Comparison of ENCODE assay signal across 1 cellular context in the genomic region with DNA sequence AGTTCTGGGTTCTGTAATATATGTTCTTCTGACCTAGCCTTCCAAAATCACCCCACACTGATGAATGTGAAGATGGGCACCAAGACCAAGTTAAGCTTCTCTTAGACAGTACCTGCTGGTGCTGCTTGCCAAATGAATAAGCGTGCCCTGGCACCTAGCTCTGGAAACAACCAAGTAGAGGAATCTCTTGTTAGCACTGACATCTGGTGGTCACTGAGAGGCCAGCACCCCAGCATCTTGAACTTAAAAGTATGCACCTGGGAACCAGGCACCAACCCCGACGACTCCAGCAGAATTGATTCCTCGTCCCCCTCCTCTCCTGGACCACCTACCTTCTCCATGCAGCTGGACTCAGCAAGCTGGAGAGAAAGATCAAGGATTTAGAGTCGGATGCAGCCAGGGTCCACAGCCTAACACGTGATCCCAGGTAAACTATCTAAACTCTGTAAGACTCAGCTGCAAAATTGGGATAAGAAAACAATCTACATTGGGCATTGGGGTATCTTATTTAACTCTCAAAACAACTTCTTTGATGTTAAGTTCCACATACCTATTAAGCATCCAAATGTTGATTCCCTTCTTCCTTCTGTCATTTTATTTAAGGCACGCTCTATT.
TF ChIP-seq lines count a peak whose summit lies in the region.

No MANE protein-coding gene starts in this region.

TF ChIP-seq in GM23338, 12 proteins besides CTCF, POLR2A, EP300 and RAD21 (continued from another document):
- TF ChIP-seq, protein P1, sequence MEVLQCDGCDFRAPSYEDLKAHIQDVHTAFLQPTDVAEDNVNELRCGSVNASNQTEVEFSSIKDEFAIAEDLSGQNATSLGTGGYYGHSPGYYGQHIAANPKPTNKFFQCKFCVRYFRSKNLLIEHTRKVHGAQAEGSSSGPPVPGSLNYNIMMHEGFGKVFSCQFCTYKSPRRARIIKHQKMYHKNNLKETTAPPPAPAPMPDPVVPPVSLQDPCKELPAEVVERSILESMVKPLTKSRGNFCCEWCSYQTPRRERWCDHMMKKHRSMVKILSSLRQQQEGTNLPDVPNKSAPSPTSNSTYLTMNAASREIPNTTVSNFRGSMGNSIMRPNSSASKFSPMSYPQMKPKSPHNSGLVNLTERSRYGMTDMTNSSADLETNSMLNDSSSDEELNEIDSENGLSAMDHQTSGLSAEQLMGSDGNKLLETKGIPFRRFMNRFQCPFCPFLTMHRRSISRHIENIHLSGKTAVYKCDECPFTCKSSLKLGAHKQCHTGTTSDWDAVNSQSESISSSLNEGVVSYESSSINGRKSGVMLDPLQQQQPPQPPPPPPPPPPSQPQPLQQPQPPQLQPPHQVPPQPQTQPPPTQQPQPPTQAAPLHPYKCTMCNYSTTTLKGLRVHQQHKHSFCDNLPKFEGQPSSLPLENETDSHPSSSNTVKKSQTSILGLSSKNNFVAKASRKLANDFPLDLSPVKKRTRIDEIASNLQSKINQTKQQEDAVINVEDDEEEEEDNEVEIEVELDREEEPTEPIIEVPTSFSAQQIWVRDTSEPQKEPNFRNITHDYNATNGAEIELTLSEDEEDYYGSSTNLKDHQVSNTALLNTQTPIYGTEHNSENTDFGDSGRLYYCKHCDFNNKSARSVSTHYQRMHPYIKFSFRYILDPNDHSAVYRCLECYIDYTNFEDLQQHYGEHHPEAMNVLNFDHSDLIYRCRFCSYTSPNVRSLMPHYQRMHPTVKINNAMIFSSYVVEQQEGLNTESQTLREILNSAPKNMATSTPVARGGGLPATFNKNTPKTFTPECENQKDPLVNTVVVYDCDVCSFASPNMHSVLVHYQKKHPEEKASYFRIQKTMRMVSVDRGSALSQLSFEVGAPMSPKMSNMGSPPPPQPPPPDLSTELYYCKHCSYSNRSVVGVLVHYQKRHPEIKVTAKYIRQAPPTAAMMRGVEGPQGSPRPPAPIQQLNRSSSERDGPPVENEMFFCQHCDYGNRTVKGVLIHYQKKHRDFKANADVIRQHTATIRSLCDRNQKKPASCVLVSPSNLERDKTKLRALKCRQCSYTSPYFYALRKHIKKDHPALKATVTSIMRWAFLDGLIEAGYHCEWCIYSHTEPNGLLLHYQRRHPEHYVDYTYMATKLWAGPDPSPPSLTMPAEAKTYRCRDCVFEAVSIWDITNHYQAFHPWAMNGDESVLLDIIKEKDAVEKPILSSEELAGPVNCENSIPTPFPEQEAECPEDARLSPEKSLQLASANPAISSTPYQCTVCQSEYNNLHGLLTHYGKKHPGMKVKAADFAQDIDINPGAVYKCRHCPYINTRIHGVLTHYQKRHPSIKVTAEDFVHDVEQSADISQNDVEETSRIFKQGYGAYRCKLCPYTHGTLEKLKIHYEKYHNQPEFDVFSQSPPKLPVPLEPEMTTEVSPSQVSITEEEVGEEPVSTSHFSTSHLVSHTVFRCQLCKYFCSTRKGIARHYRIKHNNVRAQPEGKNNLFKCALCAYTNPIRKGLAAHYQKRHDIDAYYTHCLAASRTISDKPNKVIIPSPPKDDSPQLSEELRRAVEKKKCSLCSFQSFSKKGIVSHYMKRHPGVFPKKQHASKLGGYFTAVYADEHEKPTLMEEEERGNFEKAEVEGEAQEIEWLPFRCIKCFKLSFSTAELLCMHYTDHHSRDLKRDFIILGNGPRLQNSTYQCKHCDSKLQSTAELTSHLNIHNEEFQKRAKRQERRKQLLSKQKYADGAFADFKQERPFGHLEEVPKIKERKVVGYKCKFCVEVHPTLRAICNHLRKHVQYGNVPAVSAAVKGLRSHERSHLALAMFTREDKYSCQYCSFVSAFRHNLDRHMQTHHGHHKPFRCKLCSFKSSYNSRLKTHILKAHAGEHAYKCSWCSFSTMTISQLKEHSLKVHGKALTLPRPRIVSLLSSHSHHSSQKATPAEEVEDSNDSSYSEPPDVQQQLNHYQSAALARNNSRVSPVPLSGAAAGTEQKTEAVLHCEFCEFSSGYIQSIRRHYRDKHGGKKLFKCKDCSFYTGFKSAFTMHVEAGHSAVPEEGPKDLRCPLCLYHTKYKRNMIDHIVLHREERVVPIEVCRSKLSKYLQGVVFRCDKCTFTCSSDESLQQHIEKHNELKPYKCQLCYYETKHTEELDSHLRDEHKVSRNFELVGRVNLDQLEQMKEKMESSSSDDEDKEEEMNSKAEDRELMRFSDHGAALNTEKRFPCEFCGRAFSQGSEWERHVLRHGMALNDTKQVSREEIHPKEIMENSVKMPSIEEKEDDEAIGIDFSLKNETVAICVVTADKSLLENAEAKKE (CRISPR knock-in tag; IDR thresholded peaks at IDR 0.05) = no peak
- TF ChIP-seq NANOG (IDR thresholded peaks at IDR 0.05; ENCODE audit: borderline replicate concordance) (no peak), ZNF331 (CRISPR knock-in tag; IDR thresholded peaks at IDR 0.05; ENCODE audit: low read depth) (no peak), POLR2AphosphoS5 (IDR thresholded peaks at IDR 0.05; ENCODE audit: low read depth) (no peak), ZNF114 (CRISPR knock-in tag; IDR thresholded peaks at IDR 0.05) (no peak), JUNB (IDR thresholded peaks at IDR 0.05; ENCODE audit: unreplicated experiment) (no peak), CREB1 (CRISPR knock-in tag; IDR thresholded peaks at IDR 0.05; ENCODE audit: low read depth) (no peak), ETS1 (IDR thresholded peaks at IDR 0.05) (no peak), EZH2phosphoT487 (IDR thresholded peaks at IDR 0.05; ENCODE audit: unreplicated experiment) (no peak), STAT1 (IDR thresholded peaks at IDR 0.05; ENCODE audit: unreplicated experiment) (no peak)
- TF ChIP-seq, protein P2, sequence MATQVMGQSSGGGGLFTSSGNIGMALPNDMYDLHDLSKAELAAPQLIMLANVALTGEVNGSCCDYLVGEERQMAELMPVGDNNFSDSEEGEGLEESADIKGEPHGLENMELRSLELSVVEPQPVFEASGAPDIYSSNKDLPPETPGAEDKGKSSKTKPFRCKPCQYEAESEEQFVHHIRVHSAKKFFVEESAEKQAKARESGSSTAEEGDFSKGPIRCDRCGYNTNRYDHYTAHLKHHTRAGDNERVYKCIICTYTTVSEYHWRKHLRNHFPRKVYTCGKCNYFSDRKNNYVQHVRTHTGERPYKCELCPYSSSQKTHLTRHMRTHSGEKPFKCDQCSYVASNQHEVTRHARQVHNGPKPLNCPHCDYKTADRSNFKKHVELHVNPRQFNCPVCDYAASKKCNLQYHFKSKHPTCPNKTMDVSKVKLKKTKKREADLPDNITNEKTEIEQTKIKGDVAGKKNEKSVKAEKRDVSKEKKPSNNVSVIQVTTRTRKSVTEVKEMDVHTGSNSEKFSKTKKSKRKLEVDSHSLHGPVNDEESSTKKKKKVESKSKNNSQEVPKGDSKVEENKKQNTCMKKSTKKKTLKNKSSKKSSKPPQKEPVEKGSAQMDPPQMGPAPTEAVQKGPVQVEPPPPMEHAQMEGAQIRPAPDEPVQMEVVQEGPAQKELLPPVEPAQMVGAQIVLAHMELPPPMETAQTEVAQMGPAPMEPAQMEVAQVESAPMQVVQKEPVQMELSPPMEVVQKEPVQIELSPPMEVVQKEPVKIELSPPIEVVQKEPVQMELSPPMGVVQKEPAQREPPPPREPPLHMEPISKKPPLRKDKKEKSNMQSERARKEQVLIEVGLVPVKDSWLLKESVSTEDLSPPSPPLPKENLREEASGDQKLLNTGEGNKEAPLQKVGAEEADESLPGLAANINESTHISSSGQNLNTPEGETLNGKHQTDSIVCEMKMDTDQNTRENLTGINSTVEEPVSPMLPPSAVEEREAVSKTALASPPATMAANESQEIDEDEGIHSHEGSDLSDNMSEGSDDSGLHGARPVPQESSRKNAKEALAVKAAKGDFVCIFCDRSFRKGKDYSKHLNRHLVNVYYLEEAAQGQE (IDR thresholded peaks at IDR 0.05; ENCODE audit: unreplicated experiment) = no peak
